11 cellular contexts compared by ENCODE assay signal in the genomic region with DNA sequence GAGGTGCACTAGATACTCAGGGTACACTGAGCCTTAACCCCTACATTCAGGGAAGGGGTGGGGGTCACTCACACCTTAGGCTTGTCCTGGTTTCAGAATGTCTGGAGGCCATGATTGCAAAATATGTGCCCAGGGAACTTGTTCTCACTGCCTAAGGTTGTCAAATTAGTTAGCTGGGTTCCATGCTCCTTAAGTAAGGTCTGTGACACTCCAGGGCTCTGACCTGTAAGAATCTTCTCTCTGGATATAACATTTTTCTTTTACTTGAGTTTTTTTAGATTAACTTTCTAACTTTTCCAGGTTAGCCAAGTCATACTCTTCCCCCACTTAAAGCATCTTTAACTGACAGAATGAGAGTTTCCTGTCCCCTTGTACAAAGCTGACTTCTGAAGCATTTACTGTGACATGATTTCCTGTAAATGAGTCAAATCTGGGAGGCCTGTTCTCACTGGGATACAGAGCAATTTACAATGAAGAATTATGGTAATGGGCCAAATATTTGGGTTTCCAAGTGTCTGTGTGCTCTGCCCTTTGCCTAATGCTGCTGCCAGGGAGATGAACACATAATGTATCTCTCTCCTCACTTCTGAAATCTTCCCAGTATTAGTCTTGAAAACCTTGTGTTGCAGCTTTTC.
DNase-seq lines count a peak whose midpoint lies in the region; ATAC-seq and TF ChIP-seq lines count a peak whose summit lies in the region.
"Had no signal": no experiment of that assay in that cellular context is flagged by ENCODE, and none has a peak within 500 bp of the region (broad histone marks: within the 10 kb centered on the region; RNA-seq: fewer than 3 reads in every experiment).

No MANE protein-coding gene starts in this region.

- H3K4me3 ChIP-seq in fibroblast of pulmonary artery (replicated peaks; ENCODE audit: low read depth, low read length) (no peak overlapping the region), skeletal muscle tissue (ENCODE audit: low read length in 3 of 3) (peak overlapping the region in 2 of 3 donors; percentile 2 to 11)
- H3K4me3 ChIP-seq: Peyer's patch had no signal

- H3K27ac ChIP-seq in skeletal muscle tissue (ENCODE audit: low read depth, low read length) (peak overlapping the region; percentile 41), foreskin keratinocyte (no peak overlapping the region)

- peak; percentile 39 for DNase-seq in M059J (ENCODE audit: low read depth)
- DNase-seq in fibroblast of pulmonary artery (ENCODE audit: low read depth) = peak; percentile 70
- no peak for DNase-seq in head of caudate nucleus
- DNase-seq in foreskin keratinocyte = no peak
- no peak for DNase-seq in SKM-1 (lab: John Stamatoyannopoulos, UW; ENCODE audit: unreplicated experiment)
- DNase-seq in activated T-cell treated with anti-CD3 and anti-CD28 coated beads, Interleukin-2, amount 50 U/mL, for 48 hours = no peak
- DNase-seq: left ventricle myocardium superior, NCI-H1436 treated with DMSO at 0.1 percent for 48 hours, Peyer's patch had no signal

- peak overlapping the region in 1 of 3 donors; percentile 57 for H3K9ac ChIP-seq in skeletal muscle tissue (ENCODE audit: low read depth in 1 of 3, low read length in 3 of 3)

- intact Hi-C loops in head of caudate nucleus (cut with DNase I) = no loop called here

- no peaks in the 10 kb centered on the region for H3K27me3 ChIP-seq in skeletal muscle tissue (ENCODE audit: control insufficient read depth in 3 of 3, insufficient read depth in 3 of 3, low read length in 3 of 3)
- no peaks in the 10 kb centered on the region for H3K27me3 ChIP-seq in foreskin keratinocyte
- H3K27me3 ChIP-seq: Peyer's patch had no signal

- TF ChIP-seq CTCF in fibroblast of pulmonary artery (IDR thresholded peaks at IDR 0.05; ENCODE audit: low read length, missing control alignments) = no peak
- no peak for TF ChIP-seq CTCF in foreskin keratinocyte (conservative IDR thresholded peaks at IDR 0.05)

- ATAC-seq in GM18870 (IDR thresholded peaks at IDR 0.05; ENCODE audit: unreplicated experiment) = peak; percentile 60
- no peak for ATAC-seq in foreskin keratinocyte
- ATAC-seq: left ventricle myocardium superior had no signal

- H3K4me1 ChIP-seq in skeletal muscle tissue (ENCODE audit: control insufficient read depth in 3 of 3, insufficient read depth in 3 of 3, low read length in 3 of 3) = peaks cover 27 to 51% (median 33%) of the 10 kb centered on the region in 3 donors
- H3K4me1 ChIP-seq in foreskin keratinocyte = no peaks in the 10 kb centered on the region
- H3K4me1 ChIP-seq: Peyer's patch had no signal

- peaks cover 15 to 18% (median 18%) of the 10 kb centered on the region in 3 donors for H3K36me3 ChIP-seq in skeletal muscle tissue (ENCODE audit: control insufficient read depth in 3 of 3, insufficient read depth in 3 of 3, low read length in 3 of 3)

- no peaks in the 10 kb centered on the region for H3K9me3 ChIP-seq in skeletal muscle tissue (ENCODE audit: control insufficient read depth in 3 of 3, low read length in 3 of 3)
- H3K9me3 ChIP-seq: Peyer's patch had no signal

Comparison
In these comparisons a context has a peak if more than half of its experiments do, and no peak if none do; other contexts are left out.
1. DNase-seq: peak in M059J (single experiment) and fibroblast of pulmonary artery (single experiment); none in head of caudate nucleus (0 of 42), foreskin keratinocyte (0 of 2), SKM-1 (single experiment) and activated T-cell treated with anti-CD3 and anti-CD28 coated beads, Interleukin-2, amount 50 U/mL, for 48 hours (0 of 2).